ENCODE assay signal across 18 cellular contexts in genomic region chr9:112772215-112772509, GRCh38. TPM values are rescaled to one million over a fixed set of nuclear protein-coding genes. Genes with fewer than 3 reads are reported as not detected.
DNase-seq lines count a peak whose midpoint lies in the region; ATAC-seq lines count a peak whose summit lies in the region.
"Had no signal": no experiment of that assay in that cellular context is flagged by ENCODE, and none has a peak within 500 bp of the region (broad histone marks: within the 10 kb centered on the region; RNA-seq: fewer than 3 reads in every experiment).

No MANE protein-coding gene starts in this region.

- peaks cover 25% of the 10 kb centered on the region for H3K27me3 Mint-ChIP-seq in T-helper 2 cell treated with Interferon-gamma antibody and Interleukin-4, amounts not matched to agents 5 μg/mL and 100 μg/mL, for 36 hours (ENCODE audit: low read depth)
- peaks cover 11% of the 10 kb centered on the region for H3K27me3 Mint-ChIP-seq in activated CD8-positive, alpha-beta T cell treated with anti-CD3 and anti-CD28 coated beads, Interleukin-2, amount 10 ng/mL, durations not matched to agents 7 days and 5 days (ENCODE audit: low read depth)
- H3K27me3 Mint-ChIP-seq in naive thymus-derived CD4-positive, alpha-beta T cell: peaks cover 0 to 9% (median 0%) of the 10 kb centered on the region in 5 donors
- H3K27me3 Mint-ChIP-seq: progenitor cell of endocrine pancreas, type B pancreatic cell had no signal

- H3K36me3 Mint-ChIP-seq in T-helper 2 cell treated with Interferon-gamma antibody and Interleukin-4, amounts not matched to agents 5 μg/mL and 100 μg/mL, for 36 hours (ENCODE audit: low read depth): peaks cover 10% of the 10 kb centered on the region
- H3K36me3 Mint-ChIP-seq in activated CD8-positive, alpha-beta T cell treated with anti-CD3 and anti-CD28 coated beads, Interleukin-2, amount 10 ng/mL, durations not matched to agents 7 days and 5 days (ENCODE audit: low read depth): peaks cover 2% of the 10 kb centered on the region
- peaks cover 5 to 34% (median 26%) of the 10 kb centered on the region in 5 donors for H3K36me3 Mint-ChIP-seq in naive thymus-derived CD4-positive, alpha-beta T cell

- H3K4me1 Mint-ChIP-seq in T-helper 2 cell treated with Interferon-gamma antibody and Interleukin-4, amounts not matched to agents 5 μg/mL and 100 μg/mL, for 36 hours (ENCODE audit: low read depth): peaks cover 23% of the 10 kb centered on the region
- H3K4me1 Mint-ChIP-seq in activated CD8-positive, alpha-beta T cell treated with anti-CD3 and anti-CD28 coated beads, Interleukin-2, amount 10 ng/mL, durations not matched to agents 7 days and 5 days (ENCODE audit: low read depth): peaks cover 27% of the 10 kb centered on the region
- H3K4me1 Mint-ChIP-seq in naive thymus-derived CD4-positive, alpha-beta T cell: peaks cover 27 to 56% (median 49%) of the 10 kb centered on the region in 7 donors

- H3K4me3 Mint-ChIP-seq in T-helper 2 cell treated with Interferon-gamma antibody and Interleukin-4, amounts not matched to agents 5 μg/mL and 100 μg/mL, for 36 hours: peak overlapping the region; percentile 19
- H3K4me3 Mint-ChIP-seq in activated CD8-positive, alpha-beta T cell treated with anti-CD3 and anti-CD28 coated beads, Interleukin-2, amount 10 ng/mL, durations not matched to agents 7 days and 5 days: no peak overlapping the region
- peak overlapping the region in 6 of 10 donors; percentile 8 to 54 (median 35) for H3K4me3 Mint-ChIP-seq in naive thymus-derived CD4-positive, alpha-beta T cell
- H3K4me3 Mint-ChIP-seq: HFFc6, type B pancreatic cell had no signal

- no peak for DNase-seq in T-helper 2 cell treated with Interferon-gamma antibody and Interleukin-4, amounts not matched to agents 5 μg/mL and 100 μg/mL, for 36 hours (ENCODE audit: low spot score)
- DNase-seq in T-helper 2 cell (no peak), OCI-M1 (lab: John Stamatoyannopoulos, UW) (no peak), DMS 273 treated with DMSO at 0.1 percent for 48 hours (lab: John Stamatoyannopoulos, UW) (no peak)
- DNase-seq in activated CD8-positive, alpha-beta T cell treated with anti-CD3 and anti-CD28 coated beads, Interleukin-2, amount 10 ng/mL, durations not matched to agents 7 days and 5 days: no peak
- no peak for DNase-seq in naive thymus-derived CD4-positive, alpha-beta T cell
- DNase-seq: amniotic stem cell; caudate nucleus; heart right ventricle; HFFc6; mammary epithelial cell; NCI-H1417 treated with DMSO at 0.1 percent for 48 hours; NK-92 treated with Interleukin-12 subunit alpha and Interleukin-12 subunit beta, amount 100 ng/mL, for 24 hours had no signal

- H3K9me3 Mint-ChIP-seq in T-helper 2 cell treated with Interferon-gamma antibody and Interleukin-4, amounts not matched to agents 5 μg/mL and 100 μg/mL, for 36 hours: peaks cover 5% of the 10 kb centered on the region
- H3K9me3 Mint-ChIP-seq in activated CD8-positive, alpha-beta T cell treated with anti-CD3 and anti-CD28 coated beads, Interleukin-2, amount 10 ng/mL, durations not matched to agents 7 days and 5 days (ENCODE audit: insufficient read depth): no peaks in the 10 kb centered on the region
- H3K9me3 Mint-ChIP-seq in naive thymus-derived CD4-positive, alpha-beta T cell: peaks cover 0 to 6% (median 1%) of the 10 kb centered on the region in 11 donors
- H3K9me3 Mint-ChIP-seq: HFFc6 had no signal

- CTCF ChIA-PET in activated CD8-positive, alpha-beta T cell treated with anti-CD3 and anti-CD28 coated beads, Interleukin-2, amount 10 ng/mL, durations not matched to agents 7 days and 5 days (lab: Charles Lee): no interaction called here
- CTCF ChIA-PET in naive thymus-derived CD4-positive, alpha-beta T cell (lab: Charles Lee): no interaction called here

- ATAC-seq in activated CD8-positive, alpha-beta T cell treated with anti-CD3 and anti-CD28 coated beads, Interleukin-2, amount 10 ng/mL, durations not matched to agents 7 days and 5 days: no peak
- ATAC-seq in naive thymus-derived CD4-positive, alpha-beta T cell: no peak
- ATAC-seq in HG02798 (IDR thresholded peaks at IDR 0.05; ENCODE audit: poor library complexity, unreplicated experiment): no peak

- H3K27me3 ChIP-seq in naive thymus-derived CD4-positive, alpha-beta T cell (ENCODE audit: control insufficient read depth in 2 of 2, insufficient read depth in 2 of 2, low read length in 2 of 2): no peaks in the 10 kb centered on the region
- H3K27me3 ChIP-seq: heart right ventricle had no signal

- peak overlapping the region; percentile 27; the same call in 1 of the 2 replicates for H3K4me3 ChIP-seq in GM08714 (ENCODE audit: low read length)
- no peak overlapping the region for H3K4me3 ChIP-seq in naive thymus-derived CD4-positive, alpha-beta T cell (ENCODE audit: low read length)
- H3K4me3 ChIP-seq: heart right ventricle, smooth muscle cell had no signal

- peaks cover 0 to 9% of the 10 kb centered on the region in 2 donors for H3K4me1 ChIP-seq in naive thymus-derived CD4-positive, alpha-beta T cell (ENCODE audit: control insufficient read depth in 2 of 2, insufficient read depth in 2 of 2, low read length in 2 of 2)

- intact Hi-C loops in naive thymus-derived CD4-positive, alpha-beta T cell (cut with micrococcal nuclease): no loop called here

- H3K36me3 ChIP-seq in naive thymus-derived CD4-positive, alpha-beta T cell (ENCODE audit: control insufficient read depth in 2 of 3, insufficient read depth in 3 of 3, low read length in 3 of 3): no peaks in the 10 kb centered on the region

- no peak overlapping the region for H3K27ac ChIP-seq in naive thymus-derived CD4-positive, alpha-beta T cell (ENCODE audit: low read depth, low read length)

- no peak overlapping the region for H3K27ac Mint-ChIP-seq in T-helper 2 cell treated with Interferon-gamma antibody and Interleukin-4, amounts not matched to agents 5 μg/mL and 100 μg/mL, for 36 hours
- peak overlapping the region; percentile 13 for H3K27ac Mint-ChIP-seq in activated CD8-positive, alpha-beta T cell treated with anti-CD3 and anti-CD28 coated beads, Interleukin-2, amount 10 ng/mL, durations not matched to agents 7 days and 5 days
- H3K27ac Mint-ChIP-seq in naive thymus-derived CD4-positive, alpha-beta T cell: peak overlapping the region in 8 of 9 donors; percentile 4 to 69 (median 54)
- H3K27ac Mint-ChIP-seq: HFFc6, progenitor cell of endocrine pancreas, type B pancreatic cell had no signal

- no peaks in the 10 kb centered on the region for H3K9me3 ChIP-seq in naive thymus-derived CD4-positive, alpha-beta T cell (ENCODE audit: control insufficient read depth in 2 of 3, low read length in 3 of 3)

- POLR2A ChIA-PET in activated CD8-positive, alpha-beta T cell treated with anti-CD3 and anti-CD28 coated beads, Interleukin-2, amount 10 ng/mL, durations not matched to agents 7 days and 5 days (lab: Charles Lee): no interaction called here
- POLR2A ChIA-PET in naive thymus-derived CD4-positive, alpha-beta T cell (lab: Charles Lee): interaction anchor here (1.3 to 1.4 kb wide), 2 partner anchors 20 to 22 kb away, joined by 3 read pairs; no protein-coding TSS in a partner anchor

RNA-seq across cellular contexts. Expression of gene SNX30, which starts 21.6 kb away (rescaled TPM):
- 1 to 10 TPM; 5.5 to 7.2 TPM for total RNA-seq in activated CD8-positive, alpha-beta T cell treated with anti-CD3 and anti-CD28 coated beads, Interleukin-2, amount 10 ng/mL, durations not matched to agents 7 days and 5 days
- 10 to 100 TPM in 1 of 5 experiments, 1 to 10 TPM in 4; 6.6 to 15.8 (median 9.2) TPM for total RNA-seq in naive thymus-derived CD4-positive, alpha-beta T cell
- 1 to 10 TPM in 1 of 2 donors, under 1 TPM in 1; 0.98 to 1.8 TPM for polyA plus RNA-seq in naive thymus-derived CD4-positive, alpha-beta T cell

RNA-seq across cellular contexts. Expression of gene INIP, which starts 54.2 kb away (rescaled TPM):
- 10 to 100 TPM; 32.1 to 32.8 TPM for total RNA-seq in activated CD8-positive, alpha-beta T cell treated with anti-CD3 and anti-CD28 coated beads, Interleukin-2, amount 10 ng/mL, durations not matched to agents 7 days and 5 days
- 10 to 100 TPM; 13.8 to 35.0 (median 28.3) TPM for total RNA-seq in naive thymus-derived CD4-positive, alpha-beta T cell
- polyA plus RNA-seq in naive thymus-derived CD4-positive, alpha-beta T cell: 10 to 100 TPM; 51.5 to 63.1 TPM
